Comparison of ENCODE assay signal across 1 cellular context in genomic region chr1:165650981-165651625, GRCh38.
TF ChIP-seq lines count a peak whose summit lies in the region.

No MANE protein-coding gene starts in this region.

TF ChIP-seq in endothelial cell of umbilical vein, 7 proteins besides CTCF, POLR2A, EP300 and RAD21:
- TF ChIP-seq EZH2 (IDR thresholded peaks at IDR 0.05; ENCODE audit: borderline replicate concordance, low read depth, low read length, severe bottlenecking) (no peak), JUN (IDR thresholded peaks at IDR 0.05; ENCODE audit: borderline replicate concordance, insufficient read depth, insufficient read length, low read depth) (peak; percentile 3), FOS (IDR thresholded peaks at IDR 0.05; ENCODE audit: borderline replicate concordance, insufficient read depth, low read length) (peak; percentile 37)
